In the genomic region with DNA sequence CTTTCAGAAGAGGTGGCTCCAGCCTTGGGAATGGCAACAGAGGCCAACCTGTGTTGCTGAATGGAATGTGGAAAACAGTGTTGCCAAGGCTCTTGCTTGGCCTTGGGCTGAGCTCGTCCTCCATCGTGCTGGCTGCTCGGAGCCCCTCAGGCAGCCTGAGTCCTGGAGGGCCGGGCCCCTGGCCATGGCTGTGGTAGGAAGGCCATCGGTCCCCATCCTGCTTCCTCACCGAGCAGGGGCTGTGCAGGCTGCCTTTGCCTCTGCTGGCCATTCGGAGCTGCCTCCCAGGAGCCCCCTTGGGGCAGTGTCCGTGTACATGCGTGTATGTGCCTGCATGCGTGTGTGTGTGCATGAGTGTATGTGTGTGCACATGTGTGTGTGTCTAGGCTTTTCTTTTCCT, we compare ENCODE assay signal across 1 cellular context.
TF ChIP-seq lines count a peak whose summit lies in the region.

No MANE protein-coding gene starts in this region.

TF ChIP-seq in IMR-90, 13 proteins besides CTCF, POLR2A, EP300 and RAD21:
- no peak for TF ChIP-seq BHLHE40 (IDR thresholded peaks at IDR 0.05; ENCODE audit: low read depth, low read length)
- TF ChIP-seq MAFK (IDR thresholded peaks at IDR 0.05; ENCODE audit: low read depth, low read length) = no peak
- no peak for TF ChIP-seq MAZ (IDR thresholded peaks at IDR 0.05; ENCODE audit: borderline replicate concordance, low read depth, low read length)
- no peak for TF ChIP-seq NFE2L2 (IDR thresholded peaks at IDR 0.05; ENCODE audit: low read depth, low read length)
- TF ChIP-seq RCOR1 (IDR thresholded peaks at IDR 0.05; ENCODE audit: insufficient replicate concordance, low read length) = no peak
- no peak for TF ChIP-seq FOS (IDR thresholded peaks at IDR 0.05; ENCODE audit: low read depth, low read length)
- no peak for TF ChIP-seq MXI1 (IDR thresholded peaks at IDR 0.05; ENCODE audit: borderline replicate concordance, low read depth, low read length)
- no peak for TF ChIP-seq CHD1 (IDR thresholded peaks at IDR 0.05; ENCODE audit: low read depth, low read length)
- TF ChIP-seq, protein P1, sequence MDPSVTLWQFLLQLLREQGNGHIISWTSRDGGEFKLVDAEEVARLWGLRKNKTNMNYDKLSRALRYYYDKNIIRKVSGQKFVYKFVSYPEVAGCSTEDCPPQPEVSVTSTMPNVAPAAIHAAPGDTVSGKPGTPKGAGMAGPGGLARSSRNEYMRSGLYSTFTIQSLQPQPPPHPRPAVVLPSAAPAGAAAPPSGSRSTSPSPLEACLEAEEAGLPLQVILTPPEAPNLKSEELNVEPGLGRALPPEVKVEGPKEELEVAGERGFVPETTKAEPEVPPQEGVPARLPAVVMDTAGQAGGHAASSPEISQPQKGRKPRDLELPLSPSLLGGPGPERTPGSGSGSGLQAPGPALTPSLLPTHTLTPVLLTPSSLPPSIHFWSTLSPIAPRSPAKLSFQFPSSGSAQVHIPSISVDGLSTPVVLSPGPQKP (IDR thresholded peaks at IDR 0.05; ENCODE audit: borderline replicate concordance, low read depth, low read length) = no peak
- TF ChIP-seq, protein P2, sequence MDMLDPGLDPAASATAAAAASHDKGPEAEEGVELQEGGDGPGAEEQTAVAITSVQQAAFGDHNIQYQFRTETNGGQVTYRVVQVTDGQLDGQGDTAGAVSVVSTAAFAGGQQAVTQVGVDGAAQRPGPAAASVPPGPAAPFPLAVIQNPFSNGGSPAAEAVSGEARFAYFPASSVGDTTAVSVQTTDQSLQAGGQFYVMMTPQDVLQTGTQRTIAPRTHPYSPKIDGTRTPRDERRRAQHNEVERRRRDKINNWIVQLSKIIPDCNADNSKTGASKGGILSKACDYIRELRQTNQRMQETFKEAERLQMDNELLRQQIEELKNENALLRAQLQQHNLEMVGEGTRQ (IDR thresholded peaks at IDR 0.05; ENCODE audit: low read depth, low read length) = no peak
- no peak for TF ChIP-seq CEBPB (IDR thresholded peaks at IDR 0.05; ENCODE audit: low read depth, low read length)
- no peak for TF ChIP-seq SMC3 (IDR thresholded peaks at IDR 0.05; ENCODE audit: low read depth, low read length)
- no peak for TF ChIP-seq RFX5 (IDR thresholded peaks at IDR 0.05; ENCODE audit: low read depth, low read length)
